ENCODE assay signal across 18 cellular contexts in the genomic region with DNA sequence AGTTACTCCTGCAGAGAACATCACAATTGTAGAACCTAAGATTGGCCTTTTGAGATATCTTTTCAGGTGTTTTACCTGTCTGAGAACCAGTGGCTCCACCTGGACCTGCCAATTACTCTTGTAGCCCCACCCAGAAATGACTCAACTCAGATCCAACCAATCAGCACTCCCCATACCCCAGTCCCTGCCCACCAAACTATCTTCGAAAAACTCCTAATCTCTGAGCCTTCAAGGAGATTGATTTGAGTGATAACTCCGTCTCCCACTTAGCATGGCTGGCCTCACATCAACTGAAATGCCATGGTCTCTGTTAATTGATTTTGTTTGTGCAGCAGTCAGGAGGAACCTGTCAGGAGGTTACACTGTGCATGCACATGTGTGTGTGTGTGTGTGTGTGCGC.
"Had no signal": no experiment of that assay in that cellular context is flagged by ENCODE, and none has a peak within 500 bp of the region (broad histone marks: within the 10 kb centered on the region; RNA-seq: fewer than 3 reads in every experiment).

No MANE protein-coding gene starts in this region.

- H3K4me2 ChIP-seq: hepatocyte, neural progenitor cell had no signal

- H3K27ac ChIP-seq: body of pancreas, hepatocyte, ovary, thoracic aorta, upper lobe of right lung had no signal

- H3K36me3 ChIP-seq: neural progenitor cell, ovary, thoracic aorta, upper lobe of right lung had no signal

- DNase-seq: activated CD4-positive, alpha-beta memory T cell treated with anti-CD3 and anti-CD28 coated beads, Interleukin-2, amount 10 ng/mL, durations not matched to agents 7 days and 5 days; activated CD4-positive, alpha-beta T cell treated with anti-CD3 and anti-CD28 coated beads for 4 hours; activated CD8-positive, alpha-beta memory T cell treated with anti-CD3 and anti-CD28 coated beads, Interleukin-2, amount 50 U/mL, for 4 hours; activated gamma-delta T cell; activated T-cell treated with anti-CD3 and anti-CD28 coated beads, Interleukin-2, amount 50 U/mL, for 48 hours; amygdala; body of pancreas; caudate nucleus; naive B cell; ovary; stimulated activated CD4-positive, alpha-beta T cell treated with anti-CD3 and anti-CD28 coated beads, Interleukin-1b, Interleukin-23, amount 100 ng/mL, for 48 hours; T-helper 17 cell; upper lobe of right lung had no signal

- H3K27me3 ChIP-seq: body of pancreas, hepatocyte, neural progenitor cell, ovary had no signal

- H3K4me3 Mint-ChIP-seq: activated CD4-positive, alpha-beta memory T cell treated with anti-CD3 and anti-CD28 coated beads, Interleukin-2, amount 10 ng/mL, durations not matched to agents 7 days and 5 days; naive B cell; neural progenitor cell; T-helper 17 cell had no signal

- H3K9ac ChIP-seq: neural progenitor cell had no signal

- ATAC-seq: activated naive CD4-positive, alpha-beta T cell treated with anti-CD3 and anti-CD28 coated beads, Interleukin-2, amount 50 U/mL, for 72 hours; body of pancreas; esophagus mucosa; T-helper 17 cell; upper lobe of right lung had no signal

- H3K27ac Mint-ChIP-seq: activated CD4-positive, alpha-beta memory T cell treated with anti-CD3 and anti-CD28 coated beads, Interleukin-2, amount 10 ng/mL, durations not matched to agents 7 days and 5 days; activated naive CD4-positive, alpha-beta T cell treated with anti-CD3 and anti-CD28 coated beads, Interleukin-2, amount 50 U/mL, for 72 hours; naive B cell; neural progenitor cell; T-helper 17 cell had no signal

- H3K4me3 ChIP-seq: body of pancreas, hepatocyte, neural progenitor cell, ovary, thoracic aorta, upper lobe of right lung had no signal

- H3K79me2 ChIP-seq: hepatocyte had no signal

- H3K9me3 Mint-ChIP-seq: activated CD4-positive, alpha-beta memory T cell treated with anti-CD3 and anti-CD28 coated beads, Interleukin-2, amount 10 ng/mL, durations not matched to agents 7 days and 5 days had no signal

- H3K4me1 ChIP-seq: body of pancreas, upper lobe of right lung had no signal

- H3K4me1 Mint-ChIP-seq: activated CD4-positive, alpha-beta memory T cell treated with anti-CD3 and anti-CD28 coated beads, Interleukin-2, amount 10 ng/mL, durations not matched to agents 7 days and 5 days; naive B cell; neural progenitor cell; T-helper 17 cell had no signal

- H3K9me3 ChIP-seq: body of pancreas, ovary, thoracic aorta, upper lobe of right lung had no signal

- H3K36me3 Mint-ChIP-seq: activated naive CD4-positive, alpha-beta T cell treated with anti-CD3 and anti-CD28 coated beads, Interleukin-2, amount 50 U/mL, for 72 hours; naive B cell; neural progenitor cell had no signal
